Comparison of ENCODE assay signal across 8 cellular contexts in the genomic region with DNA sequence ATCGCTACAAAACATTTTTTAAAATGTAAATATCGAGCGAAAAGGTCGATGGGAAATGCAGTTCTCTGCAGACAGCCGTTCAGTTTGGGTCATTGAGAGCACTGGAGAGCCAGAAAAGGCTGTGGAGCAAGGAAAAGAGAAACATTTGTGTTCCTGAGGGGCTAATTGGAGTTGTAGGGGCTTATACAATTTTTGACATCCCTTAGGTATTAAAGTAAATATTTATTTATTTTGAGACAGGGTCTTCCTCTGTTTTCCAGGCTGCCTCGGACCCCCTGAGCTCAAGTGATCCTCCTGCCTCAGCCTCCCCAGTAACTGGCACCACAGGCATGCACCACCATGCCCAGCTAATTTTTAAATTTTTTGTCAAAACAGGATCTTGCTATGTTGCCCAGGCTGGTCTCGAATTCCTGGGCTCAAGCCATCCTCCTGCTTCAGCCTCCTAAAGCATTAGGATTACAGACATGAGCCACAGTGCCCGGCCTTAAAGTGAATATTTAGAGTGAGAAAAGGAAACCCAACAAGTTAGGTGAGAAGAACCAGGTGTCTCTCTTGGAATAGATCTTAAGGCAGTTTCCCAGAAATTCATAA. TPM values are rescaled to one million over a fixed set of nuclear protein-coding genes. Genes with fewer than 3 reads are reported as not detected.
DNase-seq lines count a peak whose midpoint lies in the region; ATAC-seq and TF ChIP-seq lines count a peak whose summit lies in the region.

No MANE protein-coding gene starts in this region.

- no peaks in the 10 kb centered on the region for H3K36me3 ChIP-seq in SU-DHL-6 (ENCODE audit: low read length)
- H3K36me3 ChIP-seq in smooth muscle cell (ENCODE audit: low read depth): no peaks in the 10 kb centered on the region

- H3K9me3 ChIP-seq in SU-DHL-6 (ENCODE audit: insufficient read depth, low read length) (no peaks in the 10 kb centered on the region), smooth muscle cell (replicated peaks; ENCODE audit: low read depth) (no peaks in the 10 kb centered on the region)

- no peak for TF ChIP-seq CTCF in SU-DHL-6 (IDR thresholded peaks at IDR 0.05; ENCODE audit: insufficient read depth, low read length, poor library complexity, severe bottlenecking)
- TF ChIP-seq CTCF in foreskin fibroblast (IDR thresholded peaks at IDR 0.05; ENCODE audit: low read depth, low read length): no peak
- TF ChIP-seq CTCF in smooth muscle cell (IDR thresholded peaks at IDR 0.05; ENCODE audit: borderline replicate concordance, insufficient read depth, poor library complexity, severe bottlenecking): no peak

- WGBS in smooth muscle cell (ENCODE audit: low lambda C conversion rate): 45% methylated on average over 8 of the region's 8 CpGs

- intact Hi-C loops in activated CD4-positive, alpha-beta T cell treated with anti-CD3 and anti-CD28 coated beads, Interleukin-2, amount 10 ng/mL, durations not matched to agents 24 days and 14 days (cut with micrococcal nuclease): loop anchor here (1.0 to 5.0 kb wide), 6 partner anchors 20 to 409 kb away; a partner anchor contains a TSS

- DNase-seq in activated CD4-positive, alpha-beta T cell treated with anti-CD3 and anti-CD28 coated beads, Interleukin-2, amount 10 ng/mL, durations not matched to agents 24 days and 14 days: no peak
- no peak for DNase-seq in activated CD4-positive, alpha-beta T cell treated with anti-CD3 and anti-CD28 coated beads, Interleukin-2, amount 50 U/mL, for 48 hours
- DNase-seq in foreskin fibroblast: no peak
- no peak for DNase-seq in smooth muscle cell (lab: John Stamatoyannopoulos, UW; ENCODE audit: unreplicated experiment)
- no peak for DNase-seq in AML-193 (lab: John Stamatoyannopoulos, UW)

- H3F3A ChIP-seq in SU-DHL-6 (ENCODE audit: insufficient read depth): peaks cover 3% of the 10 kb centered on the region; the same call in 1 of the 2 replicates
- H3F3A ChIP-seq in smooth muscle cell (ENCODE audit: low read depth): peaks cover 3% of the 10 kb centered on the region

- peaks cover 8% of the 10 kb centered on the region for H3K36me3 Mint-ChIP-seq in activated CD4-positive, alpha-beta T cell treated with anti-CD3 and anti-CD28 coated beads, Interleukin-2, amount 10 ng/mL, durations not matched to agents 24 days and 14 days (ENCODE audit: low read depth)

- no peaks in the 10 kb centered on the region for H3K27me3 Mint-ChIP-seq in activated CD4-positive, alpha-beta T cell treated with anti-CD3 and anti-CD28 coated beads, Interleukin-2, amount 10 ng/mL, durations not matched to agents 24 days and 14 days

- H3K4me3 ChIP-seq in SU-DHL-6 (ENCODE audit: insufficient read depth, low read length, poor library complexity, severe bottlenecking) (peak overlapping the region; percentile 57), foreskin fibroblast (ENCODE audit: low read depth in 1 of 2, low read length in 2 of 2) (peak overlapping the region; percentile 40 to 56), smooth muscle cell (peak overlapping the region; percentile 54)

- H3K9me3 Mint-ChIP-seq in activated CD4-positive, alpha-beta T cell treated with anti-CD3 and anti-CD28 coated beads, Interleukin-2, amount 10 ng/mL, durations not matched to agents 24 days and 14 days: no peaks in the 10 kb centered on the region

- H3K27me3 ChIP-seq in SU-DHL-6 (ENCODE audit: low read length) (no peaks in the 10 kb centered on the region), smooth muscle cell (ENCODE audit: low read depth) (no peaks in the 10 kb centered on the region)

- peaks cover 53% of the 10 kb centered on the region for H3K4me1 Mint-ChIP-seq in activated CD4-positive, alpha-beta T cell treated with anti-CD3 and anti-CD28 coated beads, Interleukin-2, amount 10 ng/mL, durations not matched to agents 24 days and 14 days

- peaks cover 11% of the 10 kb centered on the region for H3K4me1 ChIP-seq in smooth muscle cell (ENCODE audit: low read depth)

- H3K9me2 ChIP-seq in SU-DHL-6 (replicated peaks; ENCODE audit: insufficient read depth, low read length): no peaks in the 10 kb centered on the region

- H4K20me1 ChIP-seq in SU-DHL-6 (ENCODE audit: low read depth, low read length): no peaks in the 10 kb centered on the region
- H4K20me1 ChIP-seq in smooth muscle cell (ENCODE audit: low read depth): peaks cover 11% of the 10 kb centered on the region

- H3K4me3 Mint-ChIP-seq in activated CD4-positive, alpha-beta T cell treated with anti-CD3 and anti-CD28 coated beads, Interleukin-2, amount 10 ng/mL, durations not matched to agents 24 days and 14 days: peak overlapping the region; percentile 89

- H2AFZ ChIP-seq in SU-DHL-6 (ENCODE audit: low read depth, low read length, severe bottlenecking) (peak overlapping the region; percentile 98), smooth muscle cell (ENCODE audit: low read depth) (no peak overlapping the region)

- H3K9ac ChIP-seq in SU-DHL-6 (ENCODE audit: low read length) (peak overlapping the region; percentile 54), smooth muscle cell (ENCODE audit: low read depth) (no peak overlapping the region)

- H3K27ac ChIP-seq in SU-DHL-6 (ENCODE audit: low read depth, low read length): peak overlapping the region; percentile 47
- H3K27ac ChIP-seq in smooth muscle cell (ENCODE audit: low read depth): peak overlapping the region; percentile 23

- H3K79me2 ChIP-seq in SU-DHL-6 (ENCODE audit: insufficient read depth, low read length) (0 out of 2 replicates have a peak, but pooled peaks cover 8% of the 10 kb centered on the region), smooth muscle cell (ENCODE audit: low read depth) (peaks cover 9% of the 10 kb centered on the region)

- peak overlapping the region; percentile 73 for H3K4me2 ChIP-seq in SU-DHL-6 (ENCODE audit: low read depth, low read length, poor library complexity, severe bottlenecking)
- H3K4me2 ChIP-seq in smooth muscle cell: peak overlapping the region; percentile 83

- peak overlapping the region; percentile 91 for H3K27ac Mint-ChIP-seq in activated CD4-positive, alpha-beta T cell treated with anti-CD3 and anti-CD28 coated beads, Interleukin-2, amount 10 ng/mL, durations not matched to agents 24 days and 14 days

- ATAC-seq in HG03196 (IDR thresholded peaks at IDR 0.05; ENCODE audit: unreplicated experiment) (no peak), HG02840 (IDR thresholded peaks at IDR 0.05; ENCODE audit: low FRiP score, unreplicated experiment) (no peak)

RNA-seq across cellular contexts. Expression of a gene that starts 0.8 kb away (rescaled TPM):
- total RNA-seq in activated CD4-positive, alpha-beta T cell treated with anti-CD3 and anti-CD28 coated beads, Interleukin-2, amount 10 ng/mL, durations not matched to agents 24 days and 14 days: 83.4 and 84.7 TPM in 2 replicates
- total RNA-seq in smooth muscle cell: 80.1 and 87.5 TPM in 2 replicates
- polyA plus RNA-seq in smooth muscle cell: 185 and 216 TPM in 2 replicates

RNA-seq across cellular contexts. Expression of a gene that starts 3.1 kb away (rescaled TPM):
- 18.7 and 20.1 TPM in 2 replicates for total RNA-seq in activated CD4-positive, alpha-beta T cell treated with anti-CD3 and anti-CD28 coated beads, Interleukin-2, amount 10 ng/mL, durations not matched to agents 24 days and 14 days
- 6.5 and 7.2 TPM in 2 replicates for total RNA-seq in smooth muscle cell
- polyA plus RNA-seq in smooth muscle cell: 12.6 and 13.4 TPM in 2 replicates

RNA-seq across cellular contexts. Expression of a gene that starts 12.5 kb away (rescaled TPM):
- total RNA-seq in activated CD4-positive, alpha-beta T cell treated with anti-CD3 and anti-CD28 coated beads, Interleukin-2, amount 10 ng/mL, durations not matched to agents 24 days and 14 days: 0.52 TPM in 1 of 2 replicates, not detected in the other
- 97.5 and 136 TPM in 2 replicates for total RNA-seq in smooth muscle cell
- 22.1 and 96.5 TPM in 2 replicates for polyA plus RNA-seq in smooth muscle cell

RNA-seq across cellular contexts. Expression of a gene that starts 19.1 kb away (rescaled TPM):
- 3.4 and 3.7 TPM in 2 replicates for total RNA-seq in activated CD4-positive, alpha-beta T cell treated with anti-CD3 and anti-CD28 coated beads, Interleukin-2, amount 10 ng/mL, durations not matched to agents 24 days and 14 days
- 0.94 TPM in 1 of 2 replicates, not detected in the other for total RNA-seq in smooth muscle cell
- 0.32 and 0.98 TPM in 2 replicates for polyA plus RNA-seq in smooth muscle cell

RNA-seq across cellular contexts. Expression of a gene that starts 52.2 kb away (rescaled TPM):
- 69.6 and 70.7 TPM in 2 replicates for total RNA-seq in activated CD4-positive, alpha-beta T cell treated with anti-CD3 and anti-CD28 coated beads, Interleukin-2, amount 10 ng/mL, durations not matched to agents 24 days and 14 days
- total RNA-seq in smooth muscle cell: 153 and 157 TPM in 2 replicates
- polyA plus RNA-seq in smooth muscle cell: 201 and 453 TPM in 2 replicates

Comparison
In these comparisons a context has a peak if more than half of its experiments do, and no peak if none do; other contexts are left out.
1. RNA of a gene that starts 12.5 kb away (total RNA-seq): 97.5 to 136 TPM in smooth muscle cell; 0.52 TPM in activated CD4-positive, alpha-beta T cell treated with anti-CD3 and anti-CD28 coated beads, Interleukin-2, amount 10 ng/mL, durations not matched to agents 24 days and 14 days; every median in the first group is over 10 times any median in the second.
2. Peak in every context shown above with its lines, with median percentiles within 50 percentile points of each other: H3K4me3 ChIP-seq.